Comparison of ENCODE assay signal across 12 cellular contexts in the genomic region with DNA sequence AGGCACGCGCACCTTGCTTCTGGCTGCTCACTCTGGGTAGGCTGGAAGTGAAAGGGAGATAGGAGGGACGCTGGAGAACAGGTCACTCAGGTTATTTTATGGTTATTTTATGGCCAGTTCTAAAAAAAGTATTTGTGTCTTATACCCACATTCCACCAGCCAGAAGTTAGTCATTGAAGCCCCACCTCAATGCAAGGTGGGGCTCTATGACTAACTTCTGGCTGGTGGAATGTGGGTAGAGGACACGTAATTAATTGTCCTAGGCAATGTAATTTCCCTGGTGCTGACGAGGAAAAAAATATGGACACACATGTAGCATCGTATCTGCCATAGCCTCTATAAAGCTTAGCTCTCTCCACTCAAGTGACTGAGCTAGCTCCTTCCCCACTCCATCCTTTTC.
"Had no signal": no experiment of that assay in that cellular context is flagged by ENCODE, and none has a peak within 500 bp of the region (broad histone marks: within the 10 kb centered on the region; RNA-seq: fewer than 3 reads in every experiment).

No MANE protein-coding gene starts in this region.

- H3K9me3 ChIP-seq: body of pancreas had no signal

- H3K27ac ChIP-seq: body of pancreas had no signal

- H3K27me3 Mint-ChIP-seq: activated CD4-positive, alpha-beta T cell treated with anti-CD3 and anti-CD28 coated beads, Interleukin-2, amount 10 ng/mL, durations not matched to agents 7 days and 5 days; dendritic cell treated with granulocyte-macrophage colony-stimulating factor and Interleukin-4, amounts not matched to agents 40 ng/mL and 50 ng/mL, for 4 days; effector memory CD8-positive, alpha-beta T cell had no signal

- ATAC-seq: body of pancreas; effector memory CD8-positive, alpha-beta T cell; left ventricle myocardium superior; stimulated activated naive CD8-positive, alpha-beta T cell treated with anti-CD3 and anti-CD28 coated beads, Interleukin-15, Interleukin-2, amounts not matched to agents 100 U/mL and 50 U/mL, for 24 hours; WTC11 had no signal

- H3K27ac Mint-ChIP-seq: activated CD4-positive, alpha-beta T cell treated with anti-CD3 and anti-CD28 coated beads, Interleukin-2, amount 10 ng/mL, durations not matched to agents 7 days and 5 days; activated T-helper 2 cell treated with anti-CD3 and anti-CD28 coated beads, Interferon-gamma antibody, Interleukin-2, Interleukin-4, amounts not matched to agents 10 μg/mL and 5 μg/mL and 100 μg/mL, durations not matched to agents 14 hours and 24 hours and 36 hours; dendritic cell treated with granulocyte-macrophage colony-stimulating factor and Interleukin-4, amounts not matched to agents 40 ng/mL and 50 ng/mL, for 4 days; effector memory CD8-positive, alpha-beta T cell; WTC11 had no signal

- H3K4me3 ChIP-seq: body of pancreas had no signal

- H3K4me3 Mint-ChIP-seq: activated CD4-positive, alpha-beta T cell treated with anti-CD3 and anti-CD28 coated beads, Interleukin-2, amount 10 ng/mL, durations not matched to agents 7 days and 5 days; dendritic cell treated with granulocyte-macrophage colony-stimulating factor and Interleukin-4, amounts not matched to agents 40 ng/mL and 50 ng/mL, for 4 days; effector memory CD8-positive, alpha-beta T cell; neural crest cell; WTC11 had no signal

- H3K4me1 Mint-ChIP-seq: activated CD4-positive, alpha-beta T cell treated with anti-CD3 and anti-CD28 coated beads, Interleukin-2, amount 10 ng/mL, durations not matched to agents 7 days and 5 days; WTC11 had no signal

- H3K27me3 ChIP-seq: body of pancreas had no signal

- DNase-seq: activated CD4-positive, alpha-beta T cell treated with anti-CD3 and anti-CD28 coated beads, Interleukin-2, amount 10 ng/mL, durations not matched to agents 7 days and 5 days; activated naive CD4-positive, alpha-beta T cell treated with anti-CD3 and anti-CD28 coated beads, Interleukin-2, amount 50 U/mL, for 16 hours; amniotic stem cell; body of pancreas; effector memory CD8-positive, alpha-beta T cell; left ventricle myocardium superior; stimulated activated CD4-positive, alpha-beta T cell treated with anti-CD3 and anti-CD28 coated beads, Interleukin-2, amount 100 ng/mL, for 48 hours; stimulated activated naive CD8-positive, alpha-beta T cell treated with anti-CD3 and anti-CD28 coated beads, Interleukin-15, Interleukin-2, amounts not matched to agents 100 U/mL and 50 U/mL, for 24 hours had no signal

- H3K36me3 Mint-ChIP-seq: WTC11 had no signal

- H3K4me1 ChIP-seq: body of pancreas had no signal

- H3K9me3 Mint-ChIP-seq: activated CD4-positive, alpha-beta T cell treated with anti-CD3 and anti-CD28 coated beads, Interleukin-2, amount 10 ng/mL, durations not matched to agents 7 days and 5 days; activated T-helper 2 cell treated with anti-CD3 and anti-CD28 coated beads, Interferon-gamma antibody, Interleukin-2, Interleukin-4, amounts not matched to agents 10 μg/mL and 5 μg/mL and 100 μg/mL, durations not matched to agents 14 hours and 24 hours and 36 hours; dendritic cell treated with granulocyte-macrophage colony-stimulating factor and Interleukin-4, amounts not matched to agents 40 ng/mL and 50 ng/mL, for 4 days; effector memory CD8-positive, alpha-beta T cell had no signal
